Comparison of ENCODE assay signal across 1 cellular context in genomic region chr20:48657426-48658197, GRCh38.
A peak's percentile ranks its signal among the peaks of the same experiment; 100 is the strongest.
TF ChIP-seq lines count a peak whose summit lies in the region.

No MANE protein-coding gene starts in this region.

TF ChIP-seq in HepG2, 621 proteins besides CTCF, POLR2A, EP300 and RAD21 (continued from another document and continues in another):
- TF ChIP-seq KIAA2018 (CRISPR knock-in tag; IDR thresholded peaks at IDR 0.05; ENCODE audit: borderline replicate concordance) = no peak
- no peak for TF ChIP-seq HIC2 (CRISPR knock-in tag; IDR thresholded peaks at IDR 0.05; ENCODE audit: low read depth)
- no peak; the same call in 1 of the 2 replicates for TF ChIP-seq ATF5 (CRISPR knock-in tag; IDR thresholded peaks at IDR 0.05; ENCODE audit: low read depth)
- TF ChIP-seq ARHGAP35 (CRISPR knock-in tag; IDR thresholded peaks at IDR 0.05; ENCODE audit: borderline replicate concordance) = no peak
- no peak for TF ChIP-seq TCF12 (IDR thresholded peaks at IDR 0.05)
- no peak for TF ChIP-seq TCF12 (CRISPR knock-in tag; IDR thresholded peaks at IDR 0.05)
- TF ChIP-seq NBN (conservative IDR thresholded peaks at IDR 0.05) = no peak
- TF ChIP-seq AKNA (CRISPR knock-in tag; IDR thresholded peaks at IDR 0.05; ENCODE audit: borderline replicate concordance) = no peak
- no peak for TF ChIP-seq PLSCR1 (CRISPR knock-in tag; IDR thresholded peaks at IDR 0.05; ENCODE audit: borderline replicate concordance)
- TF ChIP-seq ONECUT2 (CRISPR knock-in tag; IDR thresholded peaks at IDR 0.05) = no peak
- no peak for TF ChIP-seq ADNP (CRISPR knock-in tag; IDR thresholded peaks at IDR 0.05)
- TF ChIP-seq HINFP (CRISPR knock-in tag; IDR thresholded peaks at IDR 0.05; ENCODE audit: low read depth) = no peak
- no peak for TF ChIP-seq GRHL1 (CRISPR knock-in tag; conservative IDR thresholded peaks at IDR 0.05)
- no peak for TF ChIP-seq GLMP (CRISPR knock-in tag; IDR thresholded peaks at IDR 0.05; ENCODE audit: borderline replicate concordance)
- no peak for TF ChIP-seq PRPF4 (IDR thresholded peaks at IDR 0.05; ENCODE audit: low read depth, low read length, poor library complexity, severe bottlenecking)
- TF ChIP-seq KLF11 (CRISPR knock-in tag; IDR thresholded peaks at IDR 0.05) = peak; percentile 76; the same call in 1 of the 2 replicates
- TF ChIP-seq GATAD1 (CRISPR knock-in tag; IDR thresholded peaks at IDR 0.05) = no peak
- TF ChIP-seq MTA1 (CRISPR knock-in tag; IDR thresholded peaks at IDR 0.05; ENCODE audit: borderline replicate concordance) = 0 out of 2 replicates have a peak, but pooled peaks have one; percentile 10
- no peak for TF ChIP-seq ZNF607 (CRISPR knock-in tag; IDR thresholded peaks at IDR 0.05; ENCODE audit: borderline replicate concordance)
- TF ChIP-seq ZNF639 (CRISPR knock-in tag; conservative IDR thresholded peaks at IDR 0.05) = no peak
- TF ChIP-seq ZNF770 (CRISPR knock-in tag; IDR thresholded peaks at IDR 0.05) = no peak
- TF ChIP-seq ZNF431 (CRISPR knock-in tag; IDR thresholded peaks at IDR 0.05; ENCODE audit: borderline replicate concordance, low read depth) = peak; percentile 62; the same call in 1 of the 2 replicates
- 0 out of 2 replicates have a peak, but pooled peaks have one; percentile 20 for TF ChIP-seq KDM3A (CRISPR knock-in tag; IDR thresholded peaks at IDR 0.05; ENCODE audit: low read depth)
